17 cellular contexts compared by ENCODE assay signal in genomic region chr6:105633814-105634213, GRCh38.
A peak's percentile ranks its signal among the peaks of the same experiment; 100 is the strongest.
DNase-seq lines count a peak whose midpoint lies in the region; ATAC-seq and TF ChIP-seq lines count a peak whose summit lies in the region.
"Had no signal": no experiment of that assay in that cellular context is flagged by ENCODE, and none has a peak within 500 bp of the region (broad histone marks: within the 10 kb centered on the region; RNA-seq: fewer than 3 reads in every experiment).

No MANE protein-coding gene starts in this region.

- POLR2A ChIA-PET in activated CD8-positive, alpha-beta T cell treated with anti-CD3 and anti-CD28 coated beads for 36 hours (lab: Charles Lee) = interaction anchor here (0.6 to 1.2 kb wide), 2 partner anchors 12 to 77 kb away, joined by 3 read pairs; no protein-coding TSS in a partner anchor
- POLR2A ChIA-PET in activated CD8-positive, alpha-beta T cell treated with anti-CD3 and anti-CD28 coated beads, Interleukin-2, amount 10 ng/mL, durations not matched to agents 7 days and 5 days (lab: Charles Lee) = interaction anchor here (1.1 kb wide), 1 partner anchor 12 kb away, joined by 4 read pairs; no protein-coding TSS in a partner anchor

- H3K36me3 Mint-ChIP-seq in activated CD8-positive, alpha-beta T cell treated with anti-CD3 and anti-CD28 coated beads for 36 hours (ENCODE audit: low read depth) = no peaks in the 10 kb centered on the region
- peaks cover 5% of the 10 kb centered on the region for H3K36me3 Mint-ChIP-seq in activated CD8-positive, alpha-beta T cell treated with anti-CD3 and anti-CD28 coated beads, Interleukin-2, amount 10 ng/mL, durations not matched to agents 7 days and 5 days (ENCODE audit: low read depth)
- H3K36me3 Mint-ChIP-seq in activated naive CD8-positive, alpha-beta T cell treated with anti-CD3 and anti-CD28 coated beads, Interleukin-2, amount 50 U/mL, for 24 hours (ENCODE audit: low read depth) = peaks cover 1% of the 10 kb centered on the region
- no peaks in the 10 kb centered on the region for H3K36me3 Mint-ChIP-seq in activated naive CD8-positive, alpha-beta T cell treated with anti-CD3 and anti-CD28 coated beads for 36 hours
- H3K36me3 Mint-ChIP-seq in stimulated activated effector memory CD8-positive, alpha-beta T cell treated with anti-CD3 and anti-CD28 coated beads, Interleukin-12 subunit alpha, Interleukin-12 subunit beta, amount 100 ng/mL, for 72 hours = no peaks in the 10 kb centered on the region
- H3K36me3 Mint-ChIP-seq: CD8-positive, alpha-beta T cell had no signal

- CTCF ChIA-PET in activated CD8-positive, alpha-beta T cell treated with anti-CD3 and anti-CD28 coated beads for 36 hours (lab: Charles Lee) = no interaction called here
- CTCF ChIA-PET in activated CD8-positive, alpha-beta T cell treated with anti-CD3 and anti-CD28 coated beads, Interleukin-2, amount 10 ng/mL, durations not matched to agents 7 days and 5 days (lab: Charles Lee) = no interaction called here

- peak; percentile 70 for ATAC-seq in activated CD8-positive, alpha-beta T cell treated with anti-CD3 and anti-CD28 coated beads for 36 hours
- no peak for ATAC-seq in activated CD8-positive, alpha-beta T cell treated with anti-CD3 and anti-CD28 coated beads, Interleukin-2, amount 10 ng/mL, durations not matched to agents 7 days and 5 days
- ATAC-seq in activated naive CD8-positive, alpha-beta T cell treated with anti-CD3 and anti-CD28 coated beads, Interleukin-2, amount 50 U/mL, for 24 hours = peak; percentile 43
- peak; percentile 94 for ATAC-seq in stimulated activated effector memory CD8-positive, alpha-beta T cell treated with anti-CD3 and anti-CD28 coated beads, Interleukin-12 subunit alpha, Interleukin-12 subunit beta, amount 100 ng/mL, for 72 hours
- ATAC-seq: CD8-positive, alpha-beta T cell had no signal

- DNase-seq in activated CD8-positive, alpha-beta T cell treated with anti-CD3 and anti-CD28 coated beads for 36 hours = no peak
- DNase-seq in activated CD8-positive, alpha-beta T cell treated with anti-CD3 and anti-CD28 coated beads, Interleukin-2, amount 10 ng/mL, durations not matched to agents 7 days and 5 days = no peak
- no peak for DNase-seq in activated naive CD8-positive, alpha-beta T cell treated with anti-CD3 and anti-CD28 coated beads, Interleukin-2, amount 50 U/mL, for 24 hours
- DNase-seq in activated naive CD8-positive, alpha-beta T cell treated with anti-CD3 and anti-CD28 coated beads for 36 hours = no peak
- DNase-seq in stimulated activated effector memory CD8-positive, alpha-beta T cell treated with anti-CD3 and anti-CD28 coated beads, Interleukin-12 subunit alpha, Interleukin-12 subunit beta, amount 100 ng/mL, for 72 hours (ENCODE audit: low spot score in 2 of 2) = no peak
- DNase-seq in brain microvascular endothelial cell (no peak), GM10266 (ENCODE audit: extremely low spot score) (no peak)
- DNase-seq: Caco-2; CD4-positive, CD25-positive, alpha-beta regulatory T cell; CD8-positive, alpha-beta T cell; DMS153; DND-41; GM23248; H7; HCEC 1CT had no signal

- in situ Hi-C loops in brain microvascular endothelial cell (cut with HindIII; ENCODE audit: low pct_ligation_motif_present, low sequenced_read_pairs) = no loop called here

- H3K36me3 ChIP-seq in brain microvascular endothelial cell (replicated peaks) = no peaks in the 10 kb centered on the region

- H3K27me3 ChIP-seq in brain microvascular endothelial cell (replicated peaks) = no peaks in the 10 kb centered on the region

- no peak overlapping the region for H3K27ac Mint-ChIP-seq in activated CD8-positive, alpha-beta T cell treated with anti-CD3 and anti-CD28 coated beads for 36 hours
- H3K27ac Mint-ChIP-seq in activated CD8-positive, alpha-beta T cell treated with anti-CD3 and anti-CD28 coated beads, Interleukin-2, amount 10 ng/mL, durations not matched to agents 7 days and 5 days = no peak overlapping the region
- no peak overlapping the region for H3K27ac Mint-ChIP-seq in activated naive CD8-positive, alpha-beta T cell treated with anti-CD3 and anti-CD28 coated beads, Interleukin-2, amount 50 U/mL, for 24 hours
- H3K27ac Mint-ChIP-seq in activated naive CD8-positive, alpha-beta T cell treated with anti-CD3 and anti-CD28 coated beads for 36 hours = no peak overlapping the region
- peak overlapping the region; percentile 21 for H3K27ac Mint-ChIP-seq in stimulated activated effector memory CD8-positive, alpha-beta T cell treated with anti-CD3 and anti-CD28 coated beads, Interleukin-12 subunit alpha, Interleukin-12 subunit beta, amount 100 ng/mL, for 72 hours
- H3K27ac Mint-ChIP-seq: CD4-positive, CD25-positive, alpha-beta regulatory T cell; CD8-positive, alpha-beta T cell had no signal

- no peak overlapping the region for H3K4me3 ChIP-seq in brain microvascular endothelial cell (ENCODE audit: low read depth, low read length)
- H3K4me3 ChIP-seq: GM12878, GM23248 had no signal

- H3K9me3 Mint-ChIP-seq in activated CD8-positive, alpha-beta T cell treated with anti-CD3 and anti-CD28 coated beads for 36 hours = peaks cover 1% of the 10 kb centered on the region
- H3K9me3 Mint-ChIP-seq in activated CD8-positive, alpha-beta T cell treated with anti-CD3 and anti-CD28 coated beads, Interleukin-2, amount 10 ng/mL, durations not matched to agents 7 days and 5 days (ENCODE audit: insufficient read depth) = peaks cover 4% of the 10 kb centered on the region
- H3K9me3 Mint-ChIP-seq in activated naive CD8-positive, alpha-beta T cell treated with anti-CD3 and anti-CD28 coated beads, Interleukin-2, amount 50 U/mL, for 24 hours = peaks cover 4% of the 10 kb centered on the region
- peaks cover 11% of the 10 kb centered on the region for H3K9me3 Mint-ChIP-seq in activated naive CD8-positive, alpha-beta T cell treated with anti-CD3 and anti-CD28 coated beads for 36 hours
- peaks cover 12% of the 10 kb centered on the region for H3K9me3 Mint-ChIP-seq in stimulated activated effector memory CD8-positive, alpha-beta T cell treated with anti-CD3 and anti-CD28 coated beads, Interleukin-12 subunit alpha, Interleukin-12 subunit beta, amount 100 ng/mL, for 72 hours

- no peak overlapping the region for H3K4me3 Mint-ChIP-seq in activated CD8-positive, alpha-beta T cell treated with anti-CD3 and anti-CD28 coated beads for 36 hours
- H3K4me3 Mint-ChIP-seq in activated CD8-positive, alpha-beta T cell treated with anti-CD3 and anti-CD28 coated beads, Interleukin-2, amount 10 ng/mL, durations not matched to agents 7 days and 5 days = no peak overlapping the region
- no peak overlapping the region for H3K4me3 Mint-ChIP-seq in activated naive CD8-positive, alpha-beta T cell treated with anti-CD3 and anti-CD28 coated beads, Interleukin-2, amount 50 U/mL, for 24 hours
- H3K4me3 Mint-ChIP-seq in activated naive CD8-positive, alpha-beta T cell treated with anti-CD3 and anti-CD28 coated beads for 36 hours = no peak overlapping the region
- no peak overlapping the region for H3K4me3 Mint-ChIP-seq in stimulated activated effector memory CD8-positive, alpha-beta T cell treated with anti-CD3 and anti-CD28 coated beads, Interleukin-12 subunit alpha, Interleukin-12 subunit beta, amount 100 ng/mL, for 72 hours
- H3K4me3 Mint-ChIP-seq: CD4-positive, CD25-positive, alpha-beta regulatory T cell; CD8-positive, alpha-beta T cell had no signal

- intact Hi-C loops in activated CD8-positive, alpha-beta T cell treated with anti-CD3 and anti-CD28 coated beads for 36 hours (cut with micrococcal nuclease) = no loop called here

- H3K27me3 Mint-ChIP-seq in activated CD8-positive, alpha-beta T cell treated with anti-CD3 and anti-CD28 coated beads for 36 hours = peaks cover 14% of the 10 kb centered on the region
- H3K27me3 Mint-ChIP-seq in activated CD8-positive, alpha-beta T cell treated with anti-CD3 and anti-CD28 coated beads, Interleukin-2, amount 10 ng/mL, durations not matched to agents 7 days and 5 days (ENCODE audit: low read depth) = peaks cover 18% of the 10 kb centered on the region
- H3K27me3 Mint-ChIP-seq in activated naive CD8-positive, alpha-beta T cell treated with anti-CD3 and anti-CD28 coated beads, Interleukin-2, amount 50 U/mL, for 24 hours = peaks cover 10% of the 10 kb centered on the region
- H3K27me3 Mint-ChIP-seq in activated naive CD8-positive, alpha-beta T cell treated with anti-CD3 and anti-CD28 coated beads for 36 hours = peaks cover 16% of the 10 kb centered on the region

- no peak overlapping the region for H3K27ac ChIP-seq in brain microvascular endothelial cell
- H3K27ac ChIP-seq: C4-2B, GM23248 had no signal

- peaks cover 8% of the 10 kb centered on the region for H3K4me1 Mint-ChIP-seq in activated CD8-positive, alpha-beta T cell treated with anti-CD3 and anti-CD28 coated beads for 36 hours (ENCODE audit: low read depth)
- H3K4me1 Mint-ChIP-seq in activated CD8-positive, alpha-beta T cell treated with anti-CD3 and anti-CD28 coated beads, Interleukin-2, amount 10 ng/mL, durations not matched to agents 7 days and 5 days (ENCODE audit: low read depth) = peaks cover 2% of the 10 kb centered on the region
- H3K4me1 Mint-ChIP-seq in activated naive CD8-positive, alpha-beta T cell treated with anti-CD3 and anti-CD28 coated beads, Interleukin-2, amount 50 U/mL, for 24 hours = peaks cover 11% of the 10 kb centered on the region
- peaks cover 5% of the 10 kb centered on the region for H3K4me1 Mint-ChIP-seq in activated naive CD8-positive, alpha-beta T cell treated with anti-CD3 and anti-CD28 coated beads for 36 hours
- H3K4me1 Mint-ChIP-seq in stimulated activated effector memory CD8-positive, alpha-beta T cell treated with anti-CD3 and anti-CD28 coated beads, Interleukin-12 subunit alpha, Interleukin-12 subunit beta, amount 100 ng/mL, for 72 hours = peaks cover 46% of the 10 kb centered on the region

- no peak for TF ChIP-seq CTCF in activated CD8-positive, alpha-beta T cell treated with anti-CD3 and anti-CD28 coated beads for 36 hours (IDR thresholded peaks at IDR 0.05)
- no peak for TF ChIP-seq CTCF in brain microvascular endothelial cell (IDR thresholded peaks at IDR 0.05; ENCODE audit: low read depth, low read length, missing control alignments)
- TF ChIP-seq CTCF in GM10266 (IDR thresholded peaks at IDR 0.05; ENCODE audit: control insufficient read depth, insufficient read depth, low read depth, missing control alignments) = no peak
